8 cellular contexts compared by ENCODE assay signal in the genomic region with DNA sequence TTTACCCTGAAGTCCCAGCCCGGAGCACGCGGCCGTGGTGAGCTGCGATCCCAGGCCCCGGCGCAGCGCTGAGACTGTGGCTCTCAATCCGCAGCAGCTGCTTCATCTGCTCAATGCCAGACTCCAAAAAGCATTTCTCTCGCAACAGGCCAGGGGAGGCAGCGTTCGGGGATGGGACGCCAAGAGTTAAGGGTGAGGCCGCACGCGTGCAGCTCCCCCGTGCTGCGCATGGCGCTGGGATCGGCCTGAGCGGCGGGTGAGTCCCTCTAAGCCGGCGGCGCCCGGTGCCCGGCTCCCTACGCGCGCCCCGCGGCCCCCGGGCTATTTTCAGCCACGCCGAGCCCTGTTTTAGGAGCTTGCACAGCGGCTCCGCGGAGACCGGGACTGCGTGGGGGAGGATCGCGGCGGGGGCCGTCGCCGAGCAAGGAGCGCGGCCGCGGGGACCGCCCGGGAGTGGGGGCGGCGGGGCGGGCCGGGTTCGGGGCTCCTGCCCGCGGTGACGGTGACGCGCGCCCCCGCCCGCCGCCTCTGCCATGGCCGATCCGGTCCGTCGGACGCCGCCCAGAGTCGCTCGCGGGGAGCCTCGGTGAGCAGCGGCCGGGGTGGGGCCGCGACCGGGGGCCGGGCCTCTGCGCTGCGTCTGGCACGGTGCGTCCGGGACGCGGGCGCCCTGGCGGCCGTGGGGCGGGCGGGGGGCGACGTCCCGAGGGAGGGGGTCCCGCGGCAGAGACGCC. TPM values are rescaled to one million over a fixed set of nuclear protein-coding genes. Genes with fewer than 3 reads are reported as not detected.
DNase-seq lines count a peak whose midpoint lies in the region; ATAC-seq, FAIRE-seq and TF ChIP-seq lines count a peak whose summit lies in the region.

No MANE protein-coding gene starts in this region.

- TF ChIP-seq CTCF in MCF 10A (IDR thresholded peaks at IDR 0.05; ENCODE audit: unreplicated experiment) (no peak), endothelial cell of umbilical vein (IDR thresholded peaks at IDR 0.05; ENCODE audit: extremely low read depth in 1 of 2, insufficient read depth in 1 of 2, low read depth in 1 of 2, low read length in 2 of 2) (no peak), GM13977 (IDR thresholded peaks at IDR 0.05; ENCODE audit: extremely low read depth, insufficient read depth, missing control alignments) (no peak)

- POLR2A ChIA-PET in MCF 10A (lab: Yijun Ruan, JAX) = no interaction called here
- POLR2A ChIA-PET in endothelial cell of umbilical vein (lab: Charles Lee) = no interaction called here
- POLR2A ChIA-PET in CD4-positive, alpha-beta memory T cell (lab: Charles Lee; ENCODE audit: partially characterized antibody) = no interaction called here

- no peaks in the 10 kb centered on the region for H3K36me3 ChIP-seq in endothelial cell of umbilical vein (ENCODE audit: control insufficient read depth in 2 of 2, extremely low read depth in 1 of 2, insufficient read depth in 2 of 2, low read length in 2 of 2)
- H3K36me3 ChIP-seq in muscle layer of colon (ENCODE audit: insufficient read depth, low read length) = no peaks in the 10 kb centered on the region
- no peaks in the 10 kb centered on the region for H3K36me3 ChIP-seq in aorta (ENCODE audit: control insufficient read depth in 1 of 2, insufficient read depth in 2 of 2, low read length in 1 of 2)
- no peaks in the 10 kb centered on the region for H3K36me3 ChIP-seq in CD4-positive, alpha-beta memory T cell (ENCODE audit: insufficient read depth, low read length)

- H3K4me2 ChIP-seq in endothelial cell of umbilical vein (ENCODE audit: insufficient read depth, low read length) = no peak overlapping the region

- H3K27me3 Mint-ChIP-seq in MCF 10A (ENCODE audit: insufficient read depth, unreplicated experiment) = peaks cover 12% of the 10 kb centered on the region
- peaks cover 52 to 54% of the 10 kb centered on the region in 2 donors for H3K27me3 Mint-ChIP-seq in CD4-positive, alpha-beta memory T cell

- 0 to 1% methylated on average over 72 to 100 of the region's 100 CpGs for WGBS in aorta, 2 donors

- H3K9me3 Mint-ChIP-seq in MCF 10A (ENCODE audit: unreplicated experiment) = no peaks in the 10 kb centered on the region
- no peaks in the 10 kb centered on the region for H3K9me3 Mint-ChIP-seq in CD4-positive, alpha-beta memory T cell

- CTCF ChIA-PET in MCF 10A (lab: Yijun Ruan, JAX) = no interaction called here
- CTCF ChIA-PET in endothelial cell of umbilical vein (lab: Charles Lee) = interaction anchor here (0.8 kb wide), 1 partner anchor 13 kb away, joined by 4 read pairs; no protein-coding TSS in a partner anchor
- CTCF ChIA-PET in CD4-positive, alpha-beta memory T cell (lab: Charles Lee; ENCODE audit: partially characterized antibody) = no interaction called here

- H3K36me3 Mint-ChIP-seq in MCF 10A (ENCODE audit: insufficient read depth, unreplicated experiment) = no peaks in the 10 kb centered on the region
- H3K36me3 Mint-ChIP-seq in CD4-positive, alpha-beta memory T cell = no peaks in the 10 kb centered on the region

- no peak overlapping the region for H3K9ac ChIP-seq in endothelial cell of umbilical vein (replicated peaks; ENCODE audit: extremely low read depth, insufficient read depth, low read length)
- no peak overlapping the region for H3K9ac ChIP-seq in muscle layer of colon (ENCODE audit: low read length)

- ATAC-seq in aorta (ENCODE audit: low FRiP score) (no peak), GM21528 (IDR thresholded peaks at IDR 0.05; ENCODE audit: low FRiP score, unreplicated experiment) (no peak)

- intact Hi-C loops in MCF 10A (cut with micrococcal nuclease) = no loop called here
- intact Hi-C loops in endothelial cell of umbilical vein (cut with micrococcal nuclease) = no loop called here
- intact Hi-C loops in aorta (cut with DNase I) = no loop called here
- intact Hi-C loops in CD4-positive, alpha-beta memory T cell (cut with micrococcal nuclease) = no loop called here

- H3K27me3 ChIP-seq in endothelial cell of umbilical vein (ENCODE audit: control insufficient read depth in 2 of 2, insufficient read depth in 2 of 2, low read length in 2 of 2) (peaks cover 24% of the 10 kb centered on the region in 2 experiments), muscle layer of colon (ENCODE audit: control insufficient read depth in 1 of 2, insufficient read depth in 2 of 2, low read length in 2 of 2) (peaks cover 0 to 5% of the 10 kb centered on the region in 2 donors), aorta (ENCODE audit: control insufficient read depth in 1 of 2, insufficient read depth in 2 of 2, low read length in 1 of 2) (peaks cover 0 to 1% of the 10 kb centered on the region in 2 donors)
- H3K27me3 ChIP-seq in CD4-positive, alpha-beta memory T cell (ENCODE audit: insufficient read depth, low read length) = peaks cover 5% of the 10 kb centered on the region

- H3K4me3 ChIP-seq in endothelial cell of umbilical vein (replicated peaks in 1 of 3; ENCODE audit: insufficient read depth in 1 of 3, low read depth in 1 of 3, low read length in 3 of 3) (no peak overlapping the region), muscle layer of colon (ENCODE audit: low read depth in 1 of 2, low read length in 2 of 2) (peak overlapping the region; percentile 23 to 41), aorta (ENCODE audit: low read length in 2 of 2) (peak overlapping the region; percentile 42)
- no peak overlapping the region for H3K4me3 ChIP-seq in CD4-positive, alpha-beta memory T cell (ENCODE audit: low read length in 2 of 2)

- in situ Hi-C loops in T47D (cut with HindIII; ENCODE audit: low pct_unique_long_range_greater_than_20kb, low sequenced_read_pairs) = no loop called here
- in situ Hi-C loops in GM13977 (cut with MboI; ENCODE audit: low pct_unique_long_range_greater_than_20kb, low sequenced_read_pairs, unreplicated experiment) = no loop called here

- no peaks in the 10 kb centered on the region for H3K4me1 ChIP-seq in endothelial cell of umbilical vein (ENCODE audit: control insufficient read depth, extremely low read depth, insufficient read depth, low read length)
- no peaks in the 10 kb centered on the region for H3K4me1 ChIP-seq in muscle layer of colon (ENCODE audit: insufficient read depth, low read length)
- no peaks in the 10 kb centered on the region for H3K4me1 ChIP-seq in aorta (ENCODE audit: control insufficient read depth in 1 of 2, insufficient read depth in 2 of 2, low read length in 2 of 2)
- no peaks in the 10 kb centered on the region for H3K4me1 ChIP-seq in CD4-positive, alpha-beta memory T cell (ENCODE audit: insufficient read depth, low read length)

- no peak overlapping the region for H2AFZ ChIP-seq in endothelial cell of umbilical vein (ENCODE audit: low read depth, low read length)

- FAIRE-seq in endothelial cell of umbilical vein (lab: Jason Lieb, UNC) = no peak

- no TSS peak for BruUV-seq in MCF 10A (replicated peaks; lab: Mats Ljungman, UMichigan)
- BruUV-seq in endothelial cell of umbilical vein (replicated peaks; lab: Mats Ljungman, UMichigan) = no TSS peak

- H3K9me1 ChIP-seq in endothelial cell of umbilical vein (replicated peaks; ENCODE audit: control insufficient read depth, extremely low read depth, insufficient read depth, low read length) = no peaks in the 10 kb centered on the region

- H4K20me1 ChIP-seq in endothelial cell of umbilical vein (replicated peaks; ENCODE audit: control insufficient read depth, extremely low read depth, insufficient read depth, low read length) = no peaks in the 10 kb centered on the region

- H3K4me3 Mint-ChIP-seq in MCF 10A (ENCODE audit: unreplicated experiment) = no peak overlapping the region
- peak overlapping the region in 3 of 8 donors; percentile 13 to 60 (median 36) for H3K4me3 Mint-ChIP-seq in CD4-positive, alpha-beta memory T cell

- H3K27ac ChIP-seq in endothelial cell of umbilical vein (ENCODE audit: insufficient read depth, low read depth, low read length) (no peak overlapping the region), muscle layer of colon (ENCODE audit: low read depth, low read length) (no peak overlapping the region), aorta (ENCODE audit: low read depth in 1 of 2, low read length in 2 of 2) (no peak overlapping the region)
- H3K27ac ChIP-seq in CD4-positive, alpha-beta memory T cell (ENCODE audit: low read depth, low read length) = no peak overlapping the region

- dilution Hi-C loops in endothelial cell of umbilical vein (cut with MboI; ENCODE audit: extremely low pct_ligation_motif_present, low sequenced_read_pairs) = no loop called here

- DNase-seq in T47D (ENCODE audit: low read depth in 1 of 2, low spot score in 1 of 2) (peak; percentile 37 to 53), MCF 10A (ENCODE audit: unreplicated experiment) (no peak), endothelial cell of umbilical vein (ENCODE audit: low read depth, low spot score) (no peak), aorta (no peak), GM13977 (ENCODE audit: low spot score) (no peak)
- no peak for DNase-seq in CD4-positive, alpha-beta memory T cell

- H3K9me3 ChIP-seq in endothelial cell of umbilical vein (replicated peaks; ENCODE audit: control insufficient read depth, insufficient read depth, low read length) (no peaks in the 10 kb centered on the region), muscle layer of colon (ENCODE audit: low read length) (no peaks in the 10 kb centered on the region), aorta (ENCODE audit: control insufficient read depth, low read length) (no peaks in the 10 kb centered on the region)
- no peaks in the 10 kb centered on the region for H3K9me3 ChIP-seq in CD4-positive, alpha-beta memory T cell (ENCODE audit: control insufficient read depth in 1 of 2, low read length in 2 of 2)

- no peaks in the 10 kb centered on the region for H3K4me1 Mint-ChIP-seq in MCF 10A (ENCODE audit: insufficient read depth, unreplicated experiment)
- peaks cover 0 to 13% (median 8%) of the 10 kb centered on the region in 4 donors for H3K4me1 Mint-ChIP-seq in CD4-positive, alpha-beta memory T cell

- H3K27ac Mint-ChIP-seq in MCF 10A (ENCODE audit: low read depth, unreplicated experiment) = no peak overlapping the region
- H3K27ac Mint-ChIP-seq in CD4-positive, alpha-beta memory T cell = no peak overlapping the region

- no peaks in the 10 kb centered on the region for H3K79me2 ChIP-seq in endothelial cell of umbilical vein (ENCODE audit: control insufficient read depth, insufficient read depth, low read length)

- no peak for TF ChIP-seq POLR2A in endothelial cell of umbilical vein (IDR thresholded peaks at IDR 0.05; ENCODE audit: low read depth, low read length)

RNA-seq across cellular contexts. Expression of a gene that starts 29.4 kb away (rescaled TPM):
- total RNA-seq in MCF 10A (2022) (not detected in 2 replicates), endothelial cell of umbilical vein (0.07 TPM in 1 of 2 replicates, not detected in the other), aorta (under 1 TPM; 0.23 to 0.99 TPM)
- polyA plus RNA-seq in endothelial cell of umbilical vein (0.01 and 0.02 TPM in 2 replicates), aorta (under 1 TPM in 1 of 2 donors, not detected in 1; 0.36 TPM)
- 0.01 TPM in 2 replicates for polyA plus RNA-seq in endothelial cell of umbilical vein (2011; cell fraction: cytosol; rRNA removed)
- 0.09 and 0.11 TPM in 2 replicates for polyA plus RNA-seq in endothelial cell of umbilical vein (2011; cell fraction: nucleus; rRNA removed)
- 0.03 TPM in 1 of 2 replicates, not detected in the other for polyA plus RNA-seq in endothelial cell of umbilical vein (2012)
- not detected in 2 replicates for polyA minus RNA-seq in endothelial cell of umbilical vein
- not detected for polyA minus RNA-seq in endothelial cell of umbilical vein (2011; cell fraction: cytosol; rRNA and poly(A)+ RNA removed)
- 0.10 TPM in 1 of 2 replicates, not detected in the other for polyA minus RNA-seq in endothelial cell of umbilical vein (2011; cell fraction: nucleus; rRNA and poly(A)+ RNA removed)
- under 1 TPM; 0.29 to 0.36 TPM for total RNA-seq in CD4-positive, alpha-beta memory T cell
- under 1 TPM in 1 of 2 donors, not detected in 1; 0.03 TPM for polyA plus RNA-seq in CD4-positive, alpha-beta memory T cell

RNA-seq across cellular contexts. Expression of a gene that starts 54.6 kb away (rescaled TPM):
- total RNA-seq in MCF 10A (2022) = 47.0 and 53.0 TPM in 2 replicates
- 40.1 and 51.4 TPM in 2 replicates for total RNA-seq in endothelial cell of umbilical vein
- 40.3 and 53.3 TPM in 2 replicates for polyA plus RNA-seq in endothelial cell of umbilical vein
- polyA plus RNA-seq in endothelial cell of umbilical vein (2011; cell fraction: cytosol; rRNA removed) = 43.5 and 45.3 TPM in 2 replicates
- 33.6 and 40.6 TPM in 2 replicates for polyA plus RNA-seq in endothelial cell of umbilical vein (2011; cell fraction: nucleus; rRNA removed)
- polyA plus RNA-seq in endothelial cell of umbilical vein (2012) = 51.6 and 57.8 TPM in 2 replicates
- 16.5 and 21.1 TPM in 2 replicates for polyA minus RNA-seq in endothelial cell of umbilical vein
- 8.6 TPM for polyA minus RNA-seq in endothelial cell of umbilical vein (2011; cell fraction: cytosol; rRNA and poly(A)+ RNA removed)
- 10.5 and 14.1 TPM in 2 replicates for polyA minus RNA-seq in endothelial cell of umbilical vein (2011; cell fraction: nucleus; rRNA and poly(A)+ RNA removed)
- total RNA-seq in aorta = 10 to 100 TPM; 29.4 to 32.7 TPM
- polyA plus RNA-seq in aorta = 10 to 100 TPM; 17.3 to 20.4 TPM
- 10 to 100 TPM; 29.8 to 31.7 TPM for total RNA-seq in CD4-positive, alpha-beta memory T cell
- polyA plus RNA-seq in CD4-positive, alpha-beta memory T cell = 10 to 100 TPM; 33.6 to 37.0 TPM

Comparison
In these comparisons a context has a peak if more than half of its experiments do, and no peak if none do; other contexts are left out.
1. DNase-seq: peak in T47D (2 of 2); none in MCF 10A (single experiment), endothelial cell of umbilical vein (single experiment), aorta (0 of 2), CD4-positive, alpha-beta memory T cell (0 of 5) and GM13977 (single experiment).
2. H3K4me3 ChIP-seq: peak in muscle layer of colon (2 of 2) and aorta (2 of 2); none in endothelial cell of umbilical vein (0 of 3) and CD4-positive, alpha-beta memory T cell (0 of 2).